Comparison of ENCODE assay signal across 8 cellular contexts in genomic region chr13:33487575-33488243, GRCh38.
DNase-seq lines count a peak whose midpoint lies in the region; ATAC-seq and TF ChIP-seq lines count a peak whose summit lies in the region.

No MANE protein-coding gene starts in this region.

- H3K4me3 Mint-ChIP-seq in WTC11: no peak overlapping the region
- no peak overlapping the region for H3K4me3 Mint-ChIP-seq in activated naive CD4-positive, alpha-beta T cell treated with anti-CD3 and anti-CD28 coated beads, Interleukin-2, amount 10 ng/mL, durations not matched to agents 7 days and 5 days
- no peak overlapping the region for H3K4me3 Mint-ChIP-seq in activated T-helper 17 cell treated with anti-CD3 and anti-CD28 coated beads, Interleukin-2, amount 50 U/mL, for 72 hours
- H3K4me3 Mint-ChIP-seq in activated T-helper 1 cell treated with anti-CD3 and anti-CD28 coated beads, Interleukin-12 subunit alpha, Interleukin-12 subunit beta, Interleukin-2, Interleukin-4 antibody, amounts not matched to agents 30 ng/mL and 10 ng/mL and 1 ng/mL, durations not matched to agents 14 hours and 24 hours and 36 hours: no peak overlapping the region

- H3K27me3 ChIP-seq in kidney epithelial cell (ENCODE audit: control insufficient read depth, insufficient read depth, low read length): no peaks in the 10 kb centered on the region

- no peaks in the 10 kb centered on the region; the same call in 1 of the 2 replicates for H3K27me3 Mint-ChIP-seq in WTC11 (ENCODE audit: low read depth)
- H3K27me3 Mint-ChIP-seq in activated naive CD4-positive, alpha-beta T cell treated with anti-CD3 and anti-CD28 coated beads, Interleukin-2, amount 10 ng/mL, durations not matched to agents 7 days and 5 days: peaks cover 4% of the 10 kb centered on the region
- H3K27me3 Mint-ChIP-seq in activated T-helper 17 cell treated with anti-CD3 and anti-CD28 coated beads, Interleukin-2, amount 50 U/mL, for 72 hours: peaks cover 7% of the 10 kb centered on the region
- H3K27me3 Mint-ChIP-seq in activated T-helper 1 cell treated with anti-CD3 and anti-CD28 coated beads, Interleukin-12 subunit alpha, Interleukin-12 subunit beta, Interleukin-2, Interleukin-4 antibody, amounts not matched to agents 30 ng/mL and 10 ng/mL and 1 ng/mL, durations not matched to agents 14 hours and 24 hours and 36 hours (ENCODE audit: insufficient read depth): peaks cover 3% of the 10 kb centered on the region

- peaks cover 44% of the 10 kb centered on the region for H3K4me1 Mint-ChIP-seq in WTC11
- H3K4me1 Mint-ChIP-seq in activated naive CD4-positive, alpha-beta T cell treated with anti-CD3 and anti-CD28 coated beads, Interleukin-2, amount 10 ng/mL, durations not matched to agents 7 days and 5 days: no peaks in the 10 kb centered on the region
- H3K4me1 Mint-ChIP-seq in activated T-helper 17 cell treated with anti-CD3 and anti-CD28 coated beads, Interleukin-2, amount 50 U/mL, for 72 hours: peaks cover 7% of the 10 kb centered on the region
- peaks cover 7% of the 10 kb centered on the region for H3K4me1 Mint-ChIP-seq in activated T-helper 1 cell treated with anti-CD3 and anti-CD28 coated beads, Interleukin-12 subunit alpha, Interleukin-12 subunit beta, Interleukin-2, Interleukin-4 antibody, amounts not matched to agents 30 ng/mL and 10 ng/mL and 1 ng/mL, durations not matched to agents 14 hours and 24 hours and 36 hours (ENCODE audit: low read depth)

- CTCF ChIA-PET in WTC11 (lab: Charles Lee): interaction anchor here (0.5 to 1.5 kb wide), 8 partner anchors 10 to 581 kb away, joined by 3 to 10 read pairs (median 4); no protein-coding TSS in a partner anchor
- CTCF ChIA-PET in activated naive CD4-positive, alpha-beta T cell treated with anti-CD3 and anti-CD28 coated beads, Interleukin-2, amount 10 ng/mL, durations not matched to agents 7 days and 5 days (lab: Charles Lee): no interaction called here

- intact Hi-C loops in activated T-helper 1 cell treated with anti-CD3 and anti-CD28 coated beads, Interleukin-12 subunit alpha, Interleukin-12 subunit beta, Interleukin-2, Interleukin-4 antibody, amounts not matched to agents 30 ng/mL and 10 ng/mL and 1 ng/mL, durations not matched to agents 14 hours and 24 hours and 36 hours (cut with micrococcal nuclease): no loop called here

- peaks cover 17% of the 10 kb centered on the region for H3K9me3 Mint-ChIP-seq in WTC11
- H3K9me3 Mint-ChIP-seq in activated naive CD4-positive, alpha-beta T cell treated with anti-CD3 and anti-CD28 coated beads, Interleukin-2, amount 10 ng/mL, durations not matched to agents 7 days and 5 days: peaks cover 5% of the 10 kb centered on the region
- peaks cover 7% of the 10 kb centered on the region for H3K9me3 Mint-ChIP-seq in activated T-helper 17 cell treated with anti-CD3 and anti-CD28 coated beads, Interleukin-2, amount 50 U/mL, for 72 hours
- H3K9me3 Mint-ChIP-seq in activated T-helper 1 cell treated with anti-CD3 and anti-CD28 coated beads, Interleukin-12 subunit alpha, Interleukin-12 subunit beta, Interleukin-2, Interleukin-4 antibody, amounts not matched to agents 30 ng/mL and 10 ng/mL and 1 ng/mL, durations not matched to agents 14 hours and 24 hours and 36 hours: no peaks in the 10 kb centered on the region

- TF ChIP-seq CTCF in GM13977 (IDR thresholded peaks at IDR 0.05; ENCODE audit: extremely low read depth, insufficient read depth, missing control alignments) (peak; percentile 54), WTC11 (IDR thresholded peaks at IDR 0.05) (no peak), kidney epithelial cell (IDR thresholded peaks at IDR 0.05; ENCODE audit: insufficient read depth, low read length, poor library complexity, severe bottlenecking) (peak; percentile 20)

- peaks cover 18% of the 10 kb centered on the region for H3K36me3 Mint-ChIP-seq in WTC11
- no peaks in the 10 kb centered on the region for H3K36me3 Mint-ChIP-seq in activated naive CD4-positive, alpha-beta T cell treated with anti-CD3 and anti-CD28 coated beads, Interleukin-2, amount 10 ng/mL, durations not matched to agents 7 days and 5 days
- H3K36me3 Mint-ChIP-seq in activated T-helper 17 cell treated with anti-CD3 and anti-CD28 coated beads, Interleukin-2, amount 50 U/mL, for 72 hours (ENCODE audit: low read depth): no peaks in the 10 kb centered on the region
- no peaks in the 10 kb centered on the region for H3K36me3 Mint-ChIP-seq in activated T-helper 1 cell treated with anti-CD3 and anti-CD28 coated beads, Interleukin-12 subunit alpha, Interleukin-12 subunit beta, Interleukin-2, Interleukin-4 antibody, amounts not matched to agents 30 ng/mL and 10 ng/mL and 1 ng/mL, durations not matched to agents 14 hours and 24 hours and 36 hours (ENCODE audit: low read depth)

- ATAC-seq in WTC11 (peak; percentile 41), HG03175 (IDR thresholded peaks at IDR 0.05; ENCODE audit: unreplicated experiment) (no peak)
- ATAC-seq in activated T-helper 17 cell treated with anti-CD3 and anti-CD28 coated beads, Interleukin-2, amount 50 U/mL, for 72 hours (replicated peaks): no peak

- H3K4me3 ChIP-seq in kidney epithelial cell (ENCODE audit: low read depth, low read length): no peak overlapping the region

- POLR2A ChIA-PET in WTC11 (lab: Charles Lee): no interaction called here

- no peaks in the 10 kb centered on the region for H3K36me3 ChIP-seq in kidney epithelial cell (ENCODE audit: control insufficient read depth, insufficient read depth, low read length)

- no peak overlapping the region for H3K27ac Mint-ChIP-seq in WTC11
- H3K27ac Mint-ChIP-seq in activated naive CD4-positive, alpha-beta T cell treated with anti-CD3 and anti-CD28 coated beads, Interleukin-2, amount 10 ng/mL, durations not matched to agents 7 days and 5 days: no peak overlapping the region
- no peak overlapping the region for H3K27ac Mint-ChIP-seq in activated T-helper 17 cell treated with anti-CD3 and anti-CD28 coated beads, Interleukin-2, amount 50 U/mL, for 72 hours
- H3K27ac Mint-ChIP-seq in activated T-helper 1 cell treated with anti-CD3 and anti-CD28 coated beads, Interleukin-12 subunit alpha, Interleukin-12 subunit beta, Interleukin-2, Interleukin-4 antibody, amounts not matched to agents 30 ng/mL and 10 ng/mL and 1 ng/mL, durations not matched to agents 14 hours and 24 hours and 36 hours: no peak overlapping the region

- in situ Hi-C loops in GM13977 (cut with MboI; ENCODE audit: low pct_unique_long_range_greater_than_20kb, low sequenced_read_pairs, unreplicated experiment): no loop called here

- DNase-seq in GM13977 (ENCODE audit: low spot score) (peak; percentile 41), HT-29 (ENCODE audit: low spot score) (peak; percentile 45), WTC11 (ENCODE audit: low spot score) (no peak), kidney epithelial cell (ENCODE audit: low read depth) (no peak)
- DNase-seq in activated naive CD4-positive, alpha-beta T cell treated with anti-CD3 and anti-CD28 coated beads, Interleukin-2, amount 10 ng/mL, durations not matched to agents 7 days and 5 days: no peak
- DNase-seq in activated T-helper 1 cell treated with anti-CD3 and anti-CD28 coated beads, Interleukin-12 subunit alpha, Interleukin-12 subunit beta, Interleukin-2, Interleukin-4 antibody, amounts not matched to agents 30 ng/mL and 10 ng/mL and 1 ng/mL, durations not matched to agents 14 hours and 24 hours and 36 hours (ENCODE audit: low spot score): no peak

TF ChIP-seq in WTC11, 78 proteins besides CTCF, POLR2A, EP300 and RAD21:
- TF ChIP-seq NFE2L1 (CRISPR knock-in tag; IDR thresholded peaks at IDR 0.05) (no peak), ETV6 (CRISPR knock-in tag; IDR thresholded peaks at IDR 0.05) (no peak), SMAD4 (CRISPR knock-in tag; IDR thresholded peaks at IDR 0.05) (no peak)
- TF ChIP-seq, protein P1, sequence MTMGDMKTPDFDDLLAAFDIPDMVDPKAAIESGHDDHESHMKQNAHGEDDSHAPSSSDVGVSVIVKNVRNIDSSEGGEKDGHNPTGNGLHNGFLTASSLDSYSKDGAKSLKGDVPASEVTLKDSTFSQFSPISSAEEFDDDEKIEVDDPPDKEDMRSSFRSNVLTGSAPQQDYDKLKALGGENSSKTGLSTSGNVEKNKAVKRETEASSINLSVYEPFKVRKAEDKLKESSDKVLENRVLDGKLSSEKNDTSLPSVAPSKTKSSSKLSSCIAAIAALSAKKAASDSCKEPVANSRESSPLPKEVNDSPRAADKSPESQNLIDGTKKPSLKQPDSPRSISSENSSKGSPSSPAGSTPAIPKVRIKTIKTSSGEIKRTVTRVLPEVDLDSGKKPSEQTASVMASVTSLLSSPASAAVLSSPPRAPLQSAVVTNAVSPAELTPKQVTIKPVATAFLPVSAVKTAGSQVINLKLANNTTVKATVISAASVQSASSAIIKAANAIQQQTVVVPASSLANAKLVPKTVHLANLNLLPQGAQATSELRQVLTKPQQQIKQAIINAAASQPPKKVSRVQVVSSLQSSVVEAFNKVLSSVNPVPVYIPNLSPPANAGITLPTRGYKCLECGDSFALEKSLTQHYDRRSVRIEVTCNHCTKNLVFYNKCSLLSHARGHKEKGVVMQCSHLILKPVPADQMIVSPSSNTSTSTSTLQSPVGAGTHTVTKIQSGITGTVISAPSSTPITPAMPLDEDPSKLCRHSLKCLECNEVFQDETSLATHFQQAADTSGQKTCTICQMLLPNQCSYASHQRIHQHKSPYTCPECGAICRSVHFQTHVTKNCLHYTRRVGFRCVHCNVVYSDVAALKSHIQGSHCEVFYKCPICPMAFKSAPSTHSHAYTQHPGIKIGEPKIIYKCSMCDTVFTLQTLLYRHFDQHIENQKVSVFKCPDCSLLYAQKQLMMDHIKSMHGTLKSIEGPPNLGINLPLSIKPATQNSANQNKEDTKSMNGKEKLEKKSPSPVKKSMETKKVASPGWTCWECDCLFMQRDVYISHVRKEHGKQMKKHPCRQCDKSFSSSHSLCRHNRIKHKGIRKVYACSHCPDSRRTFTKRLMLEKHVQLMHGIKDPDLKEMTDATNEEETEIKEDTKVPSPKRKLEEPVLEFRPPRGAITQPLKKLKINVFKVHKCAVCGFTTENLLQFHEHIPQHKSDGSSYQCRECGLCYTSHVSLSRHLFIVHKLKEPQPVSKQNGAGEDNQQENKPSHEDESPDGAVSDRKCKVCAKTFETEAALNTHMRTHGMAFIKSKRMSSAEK (CRISPR knock-in tag; IDR thresholded peaks at IDR 0.05; ENCODE audit: borderline replicate concordance): no peak

Comparison
In these comparisons a context has a peak if more than half of its experiments do, and no peak if none do; other contexts are left out.
1. DNase-seq: peak in GM13977 (single experiment) and HT-29 (single experiment); none in WTC11 (single experiment), kidney epithelial cell (single experiment), activated naive CD4-positive, alpha-beta T cell treated with anti-CD3 and anti-CD28 coated beads, Interleukin-2, amount 10 ng/mL, durations not matched to agents 7 days and 5 days (single experiment) and activated T-helper 1 cell treated with anti-CD3 and anti-CD28 coated beads, Interleukin-12 subunit alpha, Interleukin-12 subunit beta, Interleukin-2, Interleukin-4 antibody, amounts not matched to agents 30 ng/mL and 10 ng/mL and 1 ng/mL, durations not matched to agents 14 hours and 24 hours and 36 hours (single experiment).